Comparison of ENCODE assay signal across 7 cellular contexts in the genomic region with DNA sequence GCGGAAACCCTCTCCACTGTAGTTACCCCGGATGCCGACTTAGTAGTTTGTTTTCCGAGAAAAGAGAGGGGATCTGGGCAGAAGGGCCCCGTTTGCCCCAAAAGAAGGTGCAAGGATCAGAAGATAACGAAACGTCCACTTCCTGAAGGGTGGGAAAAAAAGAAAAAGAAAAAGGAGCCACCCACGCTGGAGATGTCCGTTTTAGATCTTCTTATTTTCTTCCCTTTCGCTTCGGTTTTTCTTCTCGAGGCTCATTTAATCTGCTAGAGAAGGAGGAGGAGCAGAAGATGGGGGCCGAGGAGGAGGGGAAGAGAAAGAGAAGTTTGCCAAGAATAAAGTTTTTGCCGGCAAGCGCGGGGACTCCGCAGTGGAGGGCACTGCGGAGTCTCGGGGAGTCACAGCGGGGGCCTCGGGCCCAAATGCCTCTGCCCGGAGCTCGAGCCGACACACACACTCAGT.
DNase-seq lines count a peak whose midpoint lies in the region; ATAC-seq and TF ChIP-seq lines count a peak whose summit lies in the region.

No MANE protein-coding gene starts in this region.

- H3K27me3 Mint-ChIP-seq in effector memory CD8-positive, alpha-beta T cell = peaks cover 66 to 81% of the 10 kb centered on the region in 2 donors

- peak overlapping the region; percentile 89 to 96 for H3K4me3 Mint-ChIP-seq in effector memory CD8-positive, alpha-beta T cell

- DNase-seq in NT2/D1 (ENCODE audit: low read depth, low spot score) (no peak), HPDE6-E6E7 (ENCODE audit: extremely low spot score) (no peak), ecto neural progenitor cell (ENCODE audit: low spot score) (no peak), NCI-H748 treated with DMSO at 0.1 percent for 48 hours (lab: John Stamatoyannopoulos, UW) (no peak)
- peak in 1 of 3 experiments; percentile 5 for DNase-seq in effector memory CD8-positive, alpha-beta T cell

- no peak for TF ChIP-seq CTCF in neutrophil (IDR thresholded peaks at IDR 0.05)

- no peak overlapping the region for H3K27ac Mint-ChIP-seq in effector memory CD8-positive, alpha-beta T cell

- peaks cover 26 to 31% of the 10 kb centered on the region in 2 donors for H3K4me1 Mint-ChIP-seq in effector memory CD8-positive, alpha-beta T cell (ENCODE audit: low read depth in 2 of 2)

- H3K4me3 ChIP-seq in NT2/D1 (ENCODE audit: insufficient read length, low read depth) (peak overlapping the region; percentile 45), neutrophil (ENCODE audit: low read depth in 1 of 2, low read length in 1 of 2) (peak overlapping the region; percentile 38 to 45)

- H3K36me3 Mint-ChIP-seq in effector memory CD8-positive, alpha-beta T cell (ENCODE audit: insufficient read depth) = peaks cover 7% of the 10 kb centered on the region

- H3K36me3 ChIP-seq in NT2/D1 (ENCODE audit: insufficient read depth, insufficient read length, low read length) (peaks cover 18% of the 10 kb centered on the region), neutrophil (no peaks in the 10 kb centered on the region)

- peak; percentile 3 for ATAC-seq in GM19372 (IDR thresholded peaks at IDR 0.05; ENCODE audit: low read depth, unreplicated experiment)
- peak; percentile 1 for ATAC-seq in effector memory CD8-positive, alpha-beta T cell (replicated peaks)

- no peak overlapping the region for H3K27ac ChIP-seq in neutrophil

- peaks cover 2% of the 10 kb centered on the region for H3K4me1 ChIP-seq in NT2/D1 (ENCODE audit: insufficient read depth, insufficient read length)
- peaks cover 36 to 44% of the 10 kb centered on the region in 2 experiments for H3K4me1 ChIP-seq in neutrophil (ENCODE audit: control insufficient read depth in 1 of 2, insufficient read depth in 1 of 2, low read depth in 1 of 2, low read length in 1 of 2)

- H3K9me3 ChIP-seq in NT2/D1 (ENCODE audit: insufficient read depth, low read length) (no peaks in the 10 kb centered on the region), neutrophil (no peaks in the 10 kb centered on the region)

- H3K9me3 Mint-ChIP-seq in effector memory CD8-positive, alpha-beta T cell = no peaks in the 10 kb centered on the region

- H3K9ac ChIP-seq in NT2/D1 (ENCODE audit: insufficient read length, low read depth) = peak overlapping the region; percentile 67

- H3K27me3 ChIP-seq in NT2/D1 (ENCODE audit: insufficient read depth, insufficient read length) (peaks cover 81% of the 10 kb centered on the region), neutrophil (peaks cover 100% of the 10 kb centered on the region)
